8 cellular contexts compared by ENCODE assay signal in genomic region chr6:166343157-166343502, GRCh38. TPM values are rescaled to one million over a fixed set of nuclear protein-coding genes. Genes with fewer than 3 reads are reported as not detected.
DNase-seq lines count a peak whose midpoint lies in the region; ATAC-seq and TF ChIP-seq lines count a peak whose summit lies in the region.

No MANE protein-coding gene starts in this region.

- H3K4me1 Mint-ChIP-seq in CD8-positive, alpha-beta T cell (ENCODE audit: low read depth), result peaks cover 13% of the 10 kb centered on the region
- peaks cover 12% of the 10 kb centered on the region for H3K4me1 Mint-ChIP-seq in memory B cell

- H3K4me3 Mint-ChIP-seq in CD8-positive, alpha-beta T cell, result peak overlapping the region; percentile 89
- H3K4me3 Mint-ChIP-seq in memory B cell, result peak overlapping the region; percentile 82

- POLR2A ChIA-PET in CD8-positive, alpha-beta T cell (lab: Charles Lee), result interaction anchor here (1.1 kb wide), 1 partner anchor 145 kb away, joined by 4 read pairs; no protein-coding TSS in a partner anchor

- no peak for ATAC-seq in CD8-positive, alpha-beta T cell
- ATAC-seq in GM21390 (IDR thresholded peaks at IDR 0.05; ENCODE audit: unreplicated experiment), result peak; percentile 32
- peak; percentile 57 for ATAC-seq in memory B cell (ENCODE audit: low read depth)

- peak overlapping the region; percentile 90 for H3K4me3 ChIP-seq in CD8-positive, alpha-beta T cell (ENCODE audit: low read depth, low read length)
- H3K4me3 ChIP-seq in HUES6 (ENCODE audit: low read depth, low read length) (peak overlapping the region; percentile 99), astrocyte of the cerebellum (ENCODE audit: low read depth, low read length) (peak overlapping the region; percentile 94)

- H3K9me3 ChIP-seq in CD8-positive, alpha-beta T cell (ENCODE audit: low read length), result no peaks in the 10 kb centered on the region
- no peaks in the 10 kb centered on the region for H3K9me3 ChIP-seq in HUES6 (ENCODE audit: control insufficient read depth, insufficient read depth, low read depth, low read length)

- TF ChIP-seq CTCF in CD8-positive, alpha-beta T cell (IDR thresholded peaks at IDR 0.05), result no peak
- TF ChIP-seq CTCF in astrocyte of the cerebellum (IDR thresholded peaks at IDR 0.05; ENCODE audit: low read depth, low read length, missing control alignments), result no peak

- peaks cover 3% of the 10 kb centered on the region for H3K36me3 Mint-ChIP-seq in CD8-positive, alpha-beta T cell
- no peaks in the 10 kb centered on the region for H3K36me3 Mint-ChIP-seq in memory B cell

- peak overlapping the region; percentile 86 for H3K27ac ChIP-seq in CD8-positive, alpha-beta T cell (ENCODE audit: low read depth, low read length)
- peak overlapping the region; percentile 87 for H3K27ac ChIP-seq in HUES6 (ENCODE audit: low read depth, low read length)

- no peak for DNase-seq in CD8-positive, alpha-beta T cell
- no peak for DNase-seq in astrocyte of the cerebellum (ENCODE audit: low read depth)
- peak in 1 of 2 donors; percentile 46 for DNase-seq in memory B cell (ENCODE audit: low spot score in 2 of 2)
- no peak for DNase-seq in Ammon's horn (ENCODE audit: low spot score)
- no peak for DNase-seq in islet precursor cell
- DNase-seq in GM03348 (ENCODE audit: low spot score), result no peak

- no peaks in the 10 kb centered on the region for H3K27me3 Mint-ChIP-seq in CD8-positive, alpha-beta T cell (ENCODE audit: low read depth)
- H3K27me3 Mint-ChIP-seq in memory B cell, result no peaks in the 10 kb centered on the region

- no peaks in the 10 kb centered on the region for H3K27me3 ChIP-seq in CD8-positive, alpha-beta T cell (ENCODE audit: insufficient read depth, low read length)
- H3K27me3 ChIP-seq in HUES6 (ENCODE audit: control insufficient read depth, insufficient read depth, low read length), result no peaks in the 10 kb centered on the region

- peak overlapping the region; percentile 92 for H3K9ac ChIP-seq in HUES6 (ENCODE audit: low read length)

- H3K4me1 ChIP-seq in CD8-positive, alpha-beta T cell (ENCODE audit: insufficient read depth, low read length), result peaks cover 33% of the 10 kb centered on the region
- H3K4me1 ChIP-seq in HUES6 (ENCODE audit: control insufficient read depth, insufficient read depth, low read length), result peaks cover 10% of the 10 kb centered on the region; the same call in 1 of the 2 replicates

- H3K9me3 Mint-ChIP-seq in CD8-positive, alpha-beta T cell, result no peaks in the 10 kb centered on the region
- H3K9me3 Mint-ChIP-seq in memory B cell, result no peaks in the 10 kb centered on the region

- intact Hi-C loops in CD8-positive, alpha-beta T cell (cut with DNase I, micrococcal nuclease), result loop anchor here in 1 of 2 experiments (2.0 kb wide), 1 partner anchor 40 kb away; the partner anchor contains the start of gene MPC1

- H3K27ac Mint-ChIP-seq in CD8-positive, alpha-beta T cell, result peak overlapping the region; percentile 92
- H3K27ac Mint-ChIP-seq in memory B cell, result peak overlapping the region; percentile 77

- CTCF ChIA-PET in CD8-positive, alpha-beta T cell (lab: Charles Lee), result interaction anchor here (1.0 to 1.9 kb wide), 2 partner anchors 30 to 158 kb away, joined by 3 to 5 read pairs; no protein-coding TSS in a partner anchor

- in situ Hi-C loops in astrocyte of the cerebellum (cut with HindIII; ENCODE audit: low sequenced_read_pairs), result no loop called here

- H3K36me3 ChIP-seq in CD8-positive, alpha-beta T cell (ENCODE audit: insufficient read depth, low read length), result no peaks in the 10 kb centered on the region
- peaks cover 14% of the 10 kb centered on the region; the same call in 1 of the 2 replicates for H3K36me3 ChIP-seq in HUES6 (ENCODE audit: control insufficient read depth, insufficient read depth, low read length)

RNA-seq across cellular contexts. Expression of gene SFT2D1, which starts 0.8 kb away (rescaled TPM):
- 1 to 10 TPM; 7.3 to 7.7 TPM for total RNA-seq in CD8-positive, alpha-beta T cell

RNA-seq across cellular contexts. Expression of gene PRR18, which starts 34.9 kb away (rescaled TPM):
- total RNA-seq in CD8-positive, alpha-beta T cell, result not detected

RNA-seq across cellular contexts. Expression of gene MPC1, which starts 39.6 kb away (rescaled TPM):
- total RNA-seq in CD8-positive, alpha-beta T cell, result 10 to 100 TPM; 18.4 to 22.2 TPM
